ENCODE assay signal across 19 cellular contexts in the genomic region with DNA sequence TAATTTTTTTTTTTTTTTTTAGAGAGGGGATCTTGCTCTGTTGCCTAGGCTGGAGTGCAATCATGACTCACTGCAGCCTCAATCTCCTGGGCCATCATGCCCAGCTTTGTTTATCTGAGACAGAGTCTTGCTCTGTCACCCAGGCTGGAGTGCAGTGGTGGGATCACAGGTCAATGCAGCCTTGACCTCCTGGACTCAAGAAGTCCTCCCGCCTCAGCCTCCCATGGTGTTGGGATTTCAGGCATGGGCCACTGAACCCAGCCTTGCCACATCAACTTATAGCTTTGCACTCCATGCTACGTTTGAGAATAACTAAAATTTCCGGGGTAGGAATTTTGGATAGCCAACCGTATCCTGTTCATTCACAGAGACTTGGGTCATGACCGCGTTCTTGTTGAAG.
"Had no signal": no experiment of that assay in that cellular context is flagged by ENCODE, and none has a peak within 500 bp of the region (broad histone marks: within the 10 kb centered on the region; RNA-seq: fewer than 3 reads in every experiment).

No MANE protein-coding gene starts in this region.

- DNase-seq: effector memory CD8-positive, alpha-beta T cell; esophagus squamous epithelium; foreskin fibroblast; immature natural killer cell; left cardiac atrium; left ventricle myocardium superior; mesenchymal stem cell; midbrain; sigmoid colon; stimulated activated CD4-positive, alpha-beta T cell treated with anti-CD3 and anti-CD28 coated beads, Interleukin-2, amount 100 ng/mL, for 24 hours; stimulated activated CD4-positive, alpha-beta T cell treated with anti-CD3 and anti-CD28 coated beads, Interleukin-4, amount 100 ng/mL, for 4 hours; stimulated activated naive B cell treated with anti-CD40 and anti-IgM and Interleukin-4, amounts not matched to agents 10 μg/mL and 1 μg/mL and 100 μg/mL, for 72 hours; stimulated activated naive CD8-positive, alpha-beta T cell treated with anti-CD3 and anti-CD28 coated beads, Interleukin-15, amount 100 ng/mL, for 72 hours; testis; transverse colon had no signal

- H3K4me1 ChIP-seq: esophagus squamous epithelium, sigmoid colon, transverse colon had no signal

- H3K27me3 Mint-ChIP-seq: dendritic cell treated with granulocyte-macrophage colony-stimulating factor and Interleukin-4, amounts not matched to agents 40 ng/mL and 50 ng/mL, for 4 days; effector memory CD8-positive, alpha-beta T cell; natural killer cell treated with Interleukin-12 subunit alpha and Interleukin-12 subunit beta and Interleukin-15 and Interleukin-18, amount 100 ng/mL, for 72 hours; stimulated activated naive B cell treated with anti-CD40 and anti-IgM and Interleukin-4, amounts not matched to agents 10 μg/mL and 1 μg/mL and 100 μg/mL, for 72 hours; stimulated activated naive CD8-positive, alpha-beta T cell treated with anti-CD3 and anti-CD28 coated beads, Interleukin-15, amount 100 ng/mL, for 72 hours had no signal

- ATAC-seq: effector memory CD8-positive, alpha-beta T cell; left cardiac atrium; left ventricle myocardium superior; natural killer cell treated with Interleukin-12 subunit alpha and Interleukin-12 subunit beta and Interleukin-15 and Interleukin-18, amount 100 ng/mL, for 72 hours; stimulated activated naive B cell treated with anti-CD40 and anti-IgM and Interleukin-4, amounts not matched to agents 10 μg/mL and 1 μg/mL and 100 μg/mL, for 72 hours; stimulated activated naive CD8-positive, alpha-beta T cell treated with anti-CD3 and anti-CD28 coated beads, Interleukin-15, amount 100 ng/mL, for 72 hours had no signal

- H3K27me3 ChIP-seq: esophagus squamous epithelium, sigmoid colon, testis, transverse colon had no signal

- H3K9me3 ChIP-seq: esophagus squamous epithelium, sigmoid colon, testis, transverse colon had no signal

- H3K4me3 ChIP-seq: esophagus squamous epithelium, lung, sigmoid colon, skin epidermis, testis, transverse colon had no signal

- H3K9me3 Mint-ChIP-seq: dendritic cell treated with granulocyte-macrophage colony-stimulating factor and Interleukin-4, amounts not matched to agents 40 ng/mL and 50 ng/mL, for 4 days; effector memory CD8-positive, alpha-beta T cell; immature natural killer cell; natural killer cell treated with Interleukin-12 subunit alpha and Interleukin-12 subunit beta and Interleukin-15 and Interleukin-18, amount 100 ng/mL, for 72 hours; stimulated activated naive B cell treated with anti-CD40 and anti-IgM and Interleukin-4, amounts not matched to agents 10 μg/mL and 1 μg/mL and 100 μg/mL, for 72 hours; stimulated activated naive CD8-positive, alpha-beta T cell treated with anti-CD3 and anti-CD28 coated beads, Interleukin-15, amount 100 ng/mL, for 72 hours had no signal

- H3K27ac ChIP-seq: esophagus squamous epithelium, sigmoid colon, skin epidermis, testis, transverse colon had no signal

- H3K27ac Mint-ChIP-seq: effector memory CD8-positive, alpha-beta T cell; stimulated activated naive CD8-positive, alpha-beta T cell treated with anti-CD3 and anti-CD28 coated beads, Interleukin-15, amount 100 ng/mL, for 72 hours had no signal

- H3K4me3 Mint-ChIP-seq: dendritic cell treated with granulocyte-macrophage colony-stimulating factor and Interleukin-4, amounts not matched to agents 40 ng/mL and 50 ng/mL, for 4 days; effector memory CD8-positive, alpha-beta T cell; immature natural killer cell; natural killer cell treated with Interleukin-12 subunit alpha and Interleukin-12 subunit beta and Interleukin-15 and Interleukin-18, amount 100 ng/mL, for 72 hours; stimulated activated naive B cell treated with anti-CD40 and anti-IgM and Interleukin-4, amounts not matched to agents 10 μg/mL and 1 μg/mL and 100 μg/mL, for 72 hours; stimulated activated naive CD8-positive, alpha-beta T cell treated with anti-CD3 and anti-CD28 coated beads, Interleukin-15, amount 100 ng/mL, for 72 hours had no signal
